8 cellular contexts compared by ENCODE assay signal in the genomic region with DNA sequence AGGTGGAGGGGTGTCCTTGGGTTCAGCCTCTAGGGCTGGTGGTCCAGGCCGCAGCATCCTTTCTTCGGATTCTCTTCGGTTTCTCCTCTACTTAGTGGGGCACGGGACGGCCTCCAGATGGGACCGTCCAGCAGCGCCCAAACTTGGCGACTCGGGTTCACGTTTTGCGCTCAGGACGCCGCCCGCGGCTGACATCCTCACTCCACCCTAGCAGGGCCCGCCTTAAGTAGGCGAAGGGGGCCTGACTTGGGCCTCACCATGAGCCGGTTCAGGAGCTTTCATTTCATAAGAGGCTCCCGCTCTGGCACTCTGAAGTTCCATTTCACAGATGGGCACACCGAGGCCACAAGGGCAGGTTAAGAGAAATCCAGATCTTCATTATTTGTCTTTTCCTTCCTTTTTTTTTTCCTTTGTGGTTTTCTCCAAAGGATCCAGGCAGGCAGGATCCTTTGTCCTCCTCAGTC.
DNase-seq lines count a peak whose midpoint lies in the region; ATAC-seq, FAIRE-seq and TF ChIP-seq lines count a peak whose summit lies in the region.

No MANE protein-coding gene starts in this region.

- H3K4me3 ChIP-seq in GM12875 (ENCODE audit: low read depth, low read length), result peak overlapping the region; percentile 79
- peak overlapping the region; percentile 58 to 71 for H3K4me3 ChIP-seq in cardiac fibroblast (replicated peaks in 1 of 2; ENCODE audit: low read depth in 2 of 2, low read length in 2 of 2)

- peaks cover 16 to 23% of the 10 kb centered on the region in 2 donors for H3K4me1 Mint-ChIP-seq in natural killer cell

- H3K36me3 Mint-ChIP-seq in natural killer cell, result no peaks in the 10 kb centered on the region

- FAIRE-seq in D721Med (lab: Jason Lieb, UNC), result no peak

- TF ChIP-seq CTCF in GM12875 (IDR thresholded peaks at IDR 0.05; ENCODE audit: borderline replicate concordance, insufficient read depth, low read depth, low read length), result no peak
- no peak for TF ChIP-seq CTCF in cardiac fibroblast (IDR thresholded peaks at IDR 0.05; ENCODE audit: low read depth, low read length)
- TF ChIP-seq CTCF in natural killer cell (IDR thresholded peaks at IDR 0.05), result no peak
- TF ChIP-seq CTCF in D721Med (IDR thresholded peaks at IDR 0.05; ENCODE audit: insufficient read depth, missing control alignments), result no peak

- H3K9me3 Mint-ChIP-seq in natural killer cell, result no peaks in the 10 kb centered on the region

- peaks cover 24 to 28% of the 10 kb centered on the region in 2 donors for H3K27me3 Mint-ChIP-seq in natural killer cell (ENCODE audit: low read depth in 2 of 2)

- intact Hi-C loops in natural killer cell (cut with micrococcal nuclease), result no loop called here

- peak overlapping the region; percentile 89 for H3K4me3 Mint-ChIP-seq in natural killer cell

- DNase-seq in HuH-7.5 (ENCODE audit: low spot score), result peak; percentile 65
- DNase-seq in cardiac fibroblast (ENCODE audit: low read depth in 2 of 2), result peak in 1 of 2 donors; percentile 57
- DNase-seq in natural killer cell, result no peak
- DNase-seq in ureter (ENCODE audit: low spot score), result no peak
- no peak for DNase-seq in nucleus accumbens (lab: John Stamatoyannopoulos, UW)
- no peak for DNase-seq in D721Med (ENCODE audit: insufficient read length, low spot score)

- H3K27ac Mint-ChIP-seq in natural killer cell, result peak overlapping the region; percentile 88 to 91

- ATAC-seq in natural killer cell (no peak), GM19463 (IDR thresholded peaks at IDR 0.05; ENCODE audit: unreplicated experiment) (no peak)
